Comparison of ENCODE assay signal across 24 cellular contexts in genomic region chr19:18253130-18253529, GRCh38. TPM values are rescaled to one million over a fixed set of nuclear protein-coding genes. Genes with fewer than 3 reads are reported as not detected.
"Had no signal": no experiment of that assay in that cellular context is flagged by ENCODE, and none has a peak within 500 bp of the region (broad histone marks: within the 10 kb centered on the region; RNA-seq: fewer than 3 reads in every experiment).

No MANE protein-coding gene starts in this region.

- ATAC-seq: effector memory CD8-positive, alpha-beta T cell; left cardiac atrium had no signal

- H3K79me2 ChIP-seq: hepatocyte had no signal

- H3K36me3 Mint-ChIP-seq: naive B cell had no signal

- H3K9me3 ChIP-seq: lower lobe of right lung, sigmoid colon, stomach, thoracic aorta, uterus had no signal

- H3K36me3 ChIP-seq: left ventricle myocardium inferior, uterus had no signal

- H3K4me3 Mint-ChIP-seq: effector memory CD8-positive, alpha-beta T cell; mesothelial cell of epicardium; nephron had no signal

- H3K27ac Mint-ChIP-seq: effector memory CD8-positive, alpha-beta T cell; memory B cell; mesothelial cell of epicardium; nephron had no signal

- H3K4me1 Mint-ChIP-seq: nephron had no signal

- H3K4me1 ChIP-seq: left ventricle myocardium inferior, uterus had no signal

- H2AFZ ChIP-seq: hepatocyte had no signal

- FAIRE-seq: kidney had no signal

- H3K4me3 ChIP-seq: hepatocyte, left ventricle myocardium inferior, lower lobe of right lung, sigmoid colon, skin epidermis, stomach, thoracic aorta, upper lobe of left lung, uterus had no signal

- DNase-seq: cortex of kidney; effector memory CD8-positive, alpha-beta T cell; erythroblast; left cardiac atrium; left ventricle myocardium inferior; sigmoid colon; stimulated activated CD4-positive, alpha-beta T cell treated with anti-CD3 and anti-CD28 coated beads, Interleukin-2, amount 100 ng/mL, for 24 hours; stimulated activated CD4-positive, alpha-beta T cell treated with anti-CD3 and anti-CD28 coated beads, Interleukin-4, amount 100 ng/mL, for 4 hours; stimulated activated naive CD4-positive, alpha-beta T cell; substantia nigra; uterus had no signal

- H3K9me3 Mint-ChIP-seq: effector memory CD8-positive, alpha-beta T cell; mesothelial cell of epicardium; naive B cell; nephron had no signal

- H3K27ac ChIP-seq: foreskin keratinocyte, hepatocyte, left ventricle myocardium inferior, sigmoid colon, thoracic aorta, uterus had no signal

- H3K27me3 ChIP-seq: foreskin keratinocyte, upper lobe of left lung, uterus had no signal

- H3K4me2 ChIP-seq: hepatocyte had no signal

RNA-seq across cellular contexts. Expression of gene IQCN, which starts 21.1 kb away (rescaled TPM):
- total RNA-seq: pulmonary artery endothelial cell had no signal
- polyA plus RNA-seq: foreskin keratinocyte had no signal

RNA-seq across cellular contexts. Expression of gene PDE4C, which starts 26.9 kb away (rescaled TPM):
- total RNA-seq: foreskin keratinocyte had no signal
- polyA plus RNA-seq: foreskin keratinocyte had no signal
